In the genomic region with DNA sequence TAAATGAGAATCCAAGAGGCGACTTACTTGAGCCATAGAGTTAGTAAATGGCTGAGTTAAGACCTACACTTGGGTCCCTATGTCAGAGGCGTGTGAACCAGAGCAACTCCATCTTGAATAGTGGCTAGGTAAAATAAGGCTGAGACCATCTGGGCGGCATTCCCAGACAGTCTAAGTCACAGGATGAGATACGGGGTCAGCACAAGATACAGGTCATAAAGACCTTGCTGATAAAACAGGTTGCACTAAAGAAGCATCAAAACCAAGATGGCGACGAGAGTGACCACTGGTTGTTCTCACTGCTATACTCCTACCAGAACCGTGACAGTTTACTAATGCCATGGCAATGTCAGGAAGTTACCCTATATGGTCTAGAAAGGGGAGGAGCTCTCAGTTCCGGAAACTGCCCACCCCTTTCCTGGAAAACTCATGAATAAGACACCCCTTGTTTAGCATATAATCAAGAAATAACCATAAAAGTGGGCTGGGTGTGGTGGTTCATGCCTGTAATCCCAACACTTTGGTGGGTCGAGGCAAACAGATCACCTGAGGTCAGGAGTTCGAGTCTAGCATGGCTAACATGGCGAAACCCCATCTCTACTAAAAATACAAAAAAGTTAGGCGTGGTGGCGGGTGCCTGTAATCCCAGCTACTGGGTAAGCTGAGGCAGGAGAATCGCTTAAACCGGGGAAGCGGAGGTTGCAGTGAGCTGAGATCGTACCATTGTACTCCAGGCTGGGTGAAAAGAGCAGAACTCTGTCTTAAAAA, we compare ENCODE assay signal across 1 cellular context.
TF ChIP-seq lines count a peak whose summit lies in the region.

No MANE protein-coding gene starts in this region.

TF ChIP-seq in SK-N-SH treated with all-trans-retinoic acid at 6 μM for 48 hours, 23 proteins besides CTCF, POLR2A, EP300 and RAD21 (continued from another document):
- TF ChIP-seq, protein P1, sequence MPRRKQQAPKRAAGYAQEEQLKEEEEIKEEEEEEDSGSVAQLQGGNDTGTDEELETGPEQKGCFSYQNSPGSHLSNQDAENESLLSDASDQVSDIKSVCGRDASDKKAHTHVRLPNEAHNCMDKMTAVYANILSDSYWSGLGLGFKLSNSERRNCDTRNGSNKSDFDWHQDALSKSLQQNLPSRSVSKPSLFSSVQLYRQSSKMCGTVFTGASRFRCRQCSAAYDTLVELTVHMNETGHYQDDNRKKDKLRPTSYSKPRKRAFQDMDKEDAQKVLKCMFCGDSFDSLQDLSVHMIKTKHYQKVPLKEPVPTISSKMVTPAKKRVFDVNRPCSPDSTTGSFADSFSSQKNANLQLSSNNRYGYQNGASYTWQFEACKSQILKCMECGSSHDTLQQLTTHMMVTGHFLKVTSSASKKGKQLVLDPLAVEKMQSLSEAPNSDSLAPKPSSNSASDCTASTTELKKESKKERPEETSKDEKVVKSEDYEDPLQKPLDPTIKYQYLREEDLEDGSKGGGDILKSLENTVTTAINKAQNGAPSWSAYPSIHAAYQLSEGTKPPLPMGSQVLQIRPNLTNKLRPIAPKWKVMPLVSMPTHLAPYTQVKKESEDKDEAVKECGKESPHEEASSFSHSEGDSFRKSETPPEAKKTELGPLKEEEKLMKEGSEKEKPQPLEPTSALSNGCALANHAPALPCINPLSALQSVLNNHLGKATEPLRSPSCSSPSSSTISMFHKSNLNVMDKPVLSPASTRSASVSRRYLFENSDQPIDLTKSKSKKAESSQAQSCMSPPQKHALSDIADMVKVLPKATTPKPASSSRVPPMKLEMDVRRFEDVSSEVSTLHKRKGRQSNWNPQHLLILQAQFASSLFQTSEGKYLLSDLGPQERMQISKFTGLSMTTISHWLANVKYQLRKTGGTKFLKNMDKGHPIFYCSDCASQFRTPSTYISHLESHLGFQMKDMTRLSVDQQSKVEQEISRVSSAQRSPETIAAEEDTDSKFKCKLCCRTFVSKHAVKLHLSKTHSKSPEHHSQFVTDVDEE (CRISPR knock-in tag; IDR thresholded peaks at IDR 0.05) = no peak
- no peak for TF ChIP-seq ISL1 (CRISPR knock-in tag; IDR thresholded peaks at IDR 0.05)
